In the genomic region with DNA sequence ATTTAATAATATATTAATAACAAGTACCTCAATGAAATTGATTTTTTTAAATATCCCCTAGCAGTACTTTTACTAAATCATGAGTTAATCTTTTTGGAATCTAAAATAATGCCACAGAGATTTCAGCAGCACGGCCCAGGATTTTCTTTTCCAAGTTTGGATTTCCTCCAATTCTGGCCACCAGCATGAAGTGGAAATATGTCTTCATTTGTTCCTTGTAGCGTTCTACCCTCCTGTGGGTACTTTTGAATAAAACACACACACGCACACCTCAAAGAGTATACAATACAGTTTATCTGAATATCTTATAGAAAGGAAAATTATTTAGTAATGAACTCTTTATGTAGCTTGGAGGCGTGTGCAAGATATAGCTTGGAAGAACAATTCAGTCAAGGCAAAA, we compare ENCODE assay signal across 12 cellular contexts.
"Had no signal": no experiment of that assay in that cellular context is flagged by ENCODE, and none has a peak within 500 bp of the region (broad histone marks: within the 10 kb centered on the region; RNA-seq: fewer than 3 reads in every experiment).

No MANE protein-coding gene starts in this region.

- H3K9me3 ChIP-seq: esophagus muscularis mucosa, pancreas, stomach, thyroid gland had no signal

- DNase-seq: activated CD4-positive, alpha-beta T cell treated with anti-CD3 and anti-CD28 coated beads for 48 hours; activated CD8-positive, alpha-beta T cell treated with anti-CD3 and anti-CD28 coated beads, Interleukin-2, amount 10 ng/mL, durations not matched to agents 7 days and 5 days; activated naive CD4-positive, alpha-beta T cell; activated naive CD8-positive, alpha-beta T cell treated with anti-CD3 and anti-CD28 coated beads, Interleukin-2, amount 50 U/mL, for 24 hours; hippocampal formation; kidney glomerular epithelial cell; naive B cell; pancreas; stomach; thyroid gland had no signal

- H3K36me3 ChIP-seq: esophagus muscularis mucosa, pancreas, stomach, thyroid gland had no signal

- H3K27me3 ChIP-seq: esophagus muscularis mucosa, pancreas, stomach, thyroid gland had no signal

- H3K4me1 ChIP-seq: pancreas, stomach, thyroid gland had no signal

- H3K4me3 ChIP-seq: esophagus muscularis mucosa, pancreas, skin epidermis, stomach, thyroid gland had no signal
